Comparison of ENCODE assay signal across 19 cellular contexts in the genomic region with DNA sequence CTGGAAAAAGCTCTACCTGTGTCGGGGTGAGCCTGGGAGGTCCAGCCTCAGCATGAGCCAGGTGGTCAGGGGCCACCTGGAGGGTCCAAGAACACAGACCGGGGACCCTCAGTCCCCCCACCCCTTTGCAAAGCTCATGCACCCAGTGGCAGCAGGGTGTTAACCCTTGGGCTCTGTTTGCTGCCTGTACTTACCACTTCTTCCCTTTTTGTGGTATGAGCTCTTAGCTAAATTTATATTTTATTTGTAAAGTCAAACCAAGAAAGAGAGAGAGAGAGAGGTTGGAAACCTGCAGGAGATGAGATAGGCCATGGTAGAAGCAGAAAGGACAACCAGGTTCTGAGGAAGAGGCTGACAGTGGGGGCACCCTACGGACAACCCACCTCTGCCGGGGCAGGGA. TPM values are rescaled to one million over a fixed set of nuclear protein-coding genes. Genes with fewer than 3 reads are reported as not detected.
DNase-seq lines count a peak whose midpoint lies in the region; ATAC-seq and TF ChIP-seq lines count a peak whose summit lies in the region.
"Had no signal": no experiment of that assay in that cellular context is flagged by ENCODE, and none has a peak within 500 bp of the region (broad histone marks: within the 10 kb centered on the region; RNA-seq: fewer than 3 reads in every experiment).

No MANE protein-coding gene starts in this region.

- no peaks in the 10 kb centered on the region for H3K36me3 ChIP-seq in BLaER1
- no peaks in the 10 kb centered on the region for H3K36me3 ChIP-seq in CD8-positive, alpha-beta memory T cell (ENCODE audit: insufficient read depth, low read length)
- H3K36me3 ChIP-seq in OCI-LY3 (replicated peaks; ENCODE audit: low read depth, low read length) = peaks cover 30% of the 10 kb centered on the region
- H3K36me3 ChIP-seq in smooth muscle cell (ENCODE audit: low read depth) = no peaks in the 10 kb centered on the region
- H3K36me3 ChIP-seq: gastrocnemius medialis, left lung, WERI-Rb-1 had no signal

- no peak for DNase-seq in CD8-positive, alpha-beta memory T cell
- no peak for DNase-seq in effector memory CD8-positive, alpha-beta T cell
- DNase-seq in hepatic stellate cell (ENCODE audit: low spot score) (no peak), smooth muscle cell (lab: John Stamatoyannopoulos, UW; ENCODE audit: unreplicated experiment) (no peak), GM19240 (ENCODE audit: insufficient read length, low spot score) (no peak), activated T-cell treated with anti-CD3 and anti-CD28 coated beads for 4 hours (no peak)
- DNase-seq: activated naive CD4-positive, alpha-beta T cell treated with anti-CD3 and anti-CD28 coated beads for 36 hours; body of pancreas; gastrocnemius medialis; left lung; MM.1S; NCI-H2029 treated with DMSO at 0.1 percent for 48 hours; NCI-H524 treated with DMSO at 0.1 percent for 48 hours; right cardiac atrium; SK-N-SH; WERI-Rb-1 had no signal

- no peaks in the 10 kb centered on the region for H3K27me3 Mint-ChIP-seq in CD8-positive, alpha-beta memory T cell
- H3K27me3 Mint-ChIP-seq in effector memory CD8-positive, alpha-beta T cell = no peaks in the 10 kb centered on the region

- H3K4me3 Mint-ChIP-seq in CD8-positive, alpha-beta memory T cell = peak overlapping the region; percentile 28 to 88 (median 79)
- H3K4me3 Mint-ChIP-seq in effector memory CD8-positive, alpha-beta T cell = peak overlapping the region; percentile 81 to 87
- H3K4me3 Mint-ChIP-seq: activated naive CD4-positive, alpha-beta T cell treated with anti-CD3 and anti-CD28 coated beads for 36 hours had no signal

- H3K4me1 Mint-ChIP-seq in CD8-positive, alpha-beta memory T cell = peaks cover 74 to 84% (median 80%) of the 10 kb centered on the region in 3 donors
- H3K4me1 Mint-ChIP-seq in effector memory CD8-positive, alpha-beta T cell (ENCODE audit: low read depth in 2 of 2) = peaks cover 65 to 69% of the 10 kb centered on the region in 2 donors

- no peak overlapping the region for H2AFZ ChIP-seq in OCI-LY3 (ENCODE audit: low read depth, low read length)
- no peak overlapping the region for H2AFZ ChIP-seq in smooth muscle cell (ENCODE audit: low read depth)

- H4K20me1 ChIP-seq in BLaER1 (no peaks in the 10 kb centered on the region), OCI-LY3 (ENCODE audit: insufficient read depth, low read length) (no peaks in the 10 kb centered on the region), smooth muscle cell (ENCODE audit: low read depth) (no peaks in the 10 kb centered on the region)

- 83% methylated on average over 4 of the region's 4 CpGs for WGBS in smooth muscle cell (ENCODE audit: low lambda C conversion rate)

- H3K27ac ChIP-seq in BLaER1 (no peak overlapping the region), OCI-LY3 (ENCODE audit: low read length) (peak overlapping the region; percentile 62), smooth muscle cell (ENCODE audit: low read depth) (no peak overlapping the region)
- no peak overlapping the region for H3K27ac ChIP-seq in CD8-positive, alpha-beta memory T cell (ENCODE audit: low read depth, low read length)
- H3K27ac ChIP-seq: body of pancreas, coronary artery, gastrocnemius medialis, left lung, WERI-Rb-1 had no signal

- peak; percentile 13 for ATAC-seq in effector memory CD8-positive, alpha-beta T cell (replicated peaks)
- ATAC-seq: body of pancreas, gastrocnemius medialis, left lung, right cardiac atrium had no signal

- H3K79me2 ChIP-seq in OCI-LY3 (ENCODE audit: low read length) (no peaks in the 10 kb centered on the region), smooth muscle cell (ENCODE audit: low read depth) (no peaks in the 10 kb centered on the region)

- H3K27me3 ChIP-seq in BLaER1 (no peaks in the 10 kb centered on the region), OCI-LY3 (ENCODE audit: low read depth, low read length) (no peaks in the 10 kb centered on the region), smooth muscle cell (ENCODE audit: low read depth) (peaks cover 5% of the 10 kb centered on the region)
- no peaks in the 10 kb centered on the region for H3K27me3 ChIP-seq in CD8-positive, alpha-beta memory T cell (ENCODE audit: insufficient read depth, low read length, poor library complexity, severe bottlenecking)
- H3K27me3 ChIP-seq: body of pancreas, left lung had no signal

- CTCF ChIA-PET in CD8-positive, alpha-beta memory T cell (lab: Charles Lee) = interaction anchor here (1.0 to 3.8 kb wide), 13 partner anchors 9 to 209 kb away, joined by 3 to 27 read pairs (median 7); partner anchors contain the start of gene IL10RA

- H3K4me2 ChIP-seq in BLaER1 (peak overlapping the region; percentile 60), OCI-LY3 (ENCODE audit: low read length) (peak overlapping the region; percentile 2), smooth muscle cell (no peak overlapping the region)
- H3K4me2 ChIP-seq: SK-N-SH had no signal

- H3K9me3 Mint-ChIP-seq in CD8-positive, alpha-beta memory T cell = peaks cover 9 to 25% (median 19%) of the 10 kb centered on the region in 5 donors
- peaks cover 10 to 22% of the 10 kb centered on the region in 2 donors for H3K9me3 Mint-ChIP-seq in effector memory CD8-positive, alpha-beta T cell

- H3K36me3 Mint-ChIP-seq in CD8-positive, alpha-beta memory T cell = peaks cover 10 to 40% (median 15%) of the 10 kb centered on the region in 3 donors
- H3K36me3 Mint-ChIP-seq in effector memory CD8-positive, alpha-beta T cell (ENCODE audit: insufficient read depth) = peaks cover 7% of the 10 kb centered on the region

- peak overlapping the region; percentile 89 to 98 (median 94) for H3K27ac Mint-ChIP-seq in CD8-positive, alpha-beta memory T cell
- H3K27ac Mint-ChIP-seq in effector memory CD8-positive, alpha-beta T cell = peak overlapping the region; percentile 72 to 91
- H3K27ac Mint-ChIP-seq: activated naive CD4-positive, alpha-beta T cell treated with anti-CD3 and anti-CD28 coated beads for 36 hours had no signal

- TF ChIP-seq CTCF in OCI-LY3 (IDR thresholded peaks at IDR 0.05; ENCODE audit: low read depth, low read length) (no peak), smooth muscle cell (IDR thresholded peaks at IDR 0.05; ENCODE audit: borderline replicate concordance, insufficient read depth, poor library complexity, severe bottlenecking) (no peak)

- POLR2A ChIA-PET in CD8-positive, alpha-beta memory T cell (lab: Charles Lee) = interaction anchor here (0.6 to 2.3 kb wide), 14 partner anchors 9 to 201 kb away, joined by 3 to 21 read pairs (median 4); partner anchors contain the start of gene IL10RA

- peaks cover 32% of the 10 kb centered on the region for H3K9me3 ChIP-seq in BLaER1
- H3K9me3 ChIP-seq in CD8-positive, alpha-beta memory T cell (ENCODE audit: low read length) = peaks cover 12% of the 10 kb centered on the region
- H3K9me3 ChIP-seq in OCI-LY3 (ENCODE audit: insufficient read depth, low read length) = peaks cover 40% of the 10 kb centered on the region; the same call in 1 of the 2 replicates
- no peaks in the 10 kb centered on the region for H3K9me3 ChIP-seq in smooth muscle cell (replicated peaks; ENCODE audit: low read depth)
- H3K9me3 ChIP-seq: gastrocnemius medialis had no signal

- H3F3A ChIP-seq in smooth muscle cell (ENCODE audit: low read depth) = no peaks in the 10 kb centered on the region

- H3K4me3 ChIP-seq in BLaER1 (no peak overlapping the region), OCI-LY3 (ENCODE audit: low read length) (no peak overlapping the region), smooth muscle cell (no peak overlapping the region)
- peak overlapping the region; percentile 31 for H3K4me3 ChIP-seq in CD8-positive, alpha-beta memory T cell (ENCODE audit: low read length)
- H3K4me3 ChIP-seq: body of pancreas, coronary artery, gastrocnemius medialis, left lung had no signal

- peaks cover 35% of the 10 kb centered on the region for H3K4me1 ChIP-seq in BLaER1
- H3K4me1 ChIP-seq in CD8-positive, alpha-beta memory T cell (ENCODE audit: insufficient read depth, low read length) = peaks cover 63% of the 10 kb centered on the region
- peaks cover 48% of the 10 kb centered on the region for H3K4me1 ChIP-seq in OCI-LY3 (ENCODE audit: low read length)
- H3K4me1 ChIP-seq in smooth muscle cell (ENCODE audit: low read depth) = no peaks in the 10 kb centered on the region
- H3K4me1 ChIP-seq: body of pancreas, gastrocnemius medialis had no signal

- no peak overlapping the region for H3K9ac ChIP-seq in BLaER1
- peak overlapping the region; percentile 8; the same call in 1 of the 2 replicates for H3K9ac ChIP-seq in OCI-LY3 (ENCODE audit: low read length)
- H3K9ac ChIP-seq in smooth muscle cell (ENCODE audit: low read depth) = no peak overlapping the region
- H3K9ac ChIP-seq: SK-N-SH had no signal

RNA-seq across cellular contexts. Expression of gene IL10RA, which starts 29.9 kb away (rescaled TPM):
- 100 to 1,000 TPM; 120 to 122 TPM for total RNA-seq in CD8-positive, alpha-beta memory T cell
- polyA plus RNA-seq in CD8-positive, alpha-beta memory T cell = 659 TPM
- 0.09 and 0.18 TPM in 2 replicates for total RNA-seq in smooth muscle cell
- 0.07 and 0.27 TPM in 2 replicates for polyA plus RNA-seq in smooth muscle cell
- polyA plus RNA-seq: SK-N-SH had no signal

Comparison
In these comparisons a context has a peak if more than half of its experiments do, and no peak if none do; other contexts are left out.
1. RNA of gene IL10RA, which starts 29.9 kb away (total RNA-seq): 120 to 122 TPM in CD8-positive, alpha-beta memory T cell; 0.09 to 0.18 TPM in smooth muscle cell; every median in the first group is over 100 times any median in the second.